8 cellular contexts compared by ENCODE assay signal in the genomic region with DNA sequence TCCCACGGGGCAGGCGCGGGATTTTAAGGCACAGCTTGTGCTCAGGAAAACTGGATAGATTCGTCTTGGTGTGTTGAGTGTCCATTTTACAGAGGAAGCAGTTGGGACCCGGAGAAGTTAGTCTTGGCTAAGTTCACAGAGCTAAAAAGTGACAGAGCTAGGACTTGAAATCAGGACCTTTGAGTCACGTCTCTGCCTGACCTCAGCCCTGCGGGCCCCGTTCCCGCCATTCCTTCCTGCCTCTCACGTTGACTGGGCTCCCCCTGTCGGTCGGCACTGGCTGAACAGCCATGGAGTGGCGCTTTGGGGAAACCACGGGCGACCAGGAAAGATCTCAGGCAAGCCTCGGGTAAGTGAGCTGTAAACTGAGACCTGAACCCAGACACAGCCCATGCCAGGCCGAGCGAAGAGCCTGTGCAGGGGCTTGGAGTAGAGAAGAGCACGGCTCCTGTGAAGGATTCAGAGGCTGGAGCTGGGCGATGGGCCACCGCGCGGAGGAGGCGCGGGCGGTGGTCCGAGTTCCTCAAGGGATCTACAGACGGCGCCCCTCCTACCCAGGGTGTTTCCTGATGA. TPM values are rescaled to one million over a fixed set of nuclear protein-coding genes. Genes with fewer than 3 reads are reported as not detected.
DNase-seq lines count a peak whose midpoint lies in the region; ATAC-seq, FAIRE-seq and TF ChIP-seq lines count a peak whose summit lies in the region.

No MANE protein-coding gene starts in this region.

- H3K4me1 ChIP-seq in pancreas: peaks cover 0 to 14% (median 5%) of the 10 kb centered on the region in 3 donors
- H3K4me1 ChIP-seq in thyroid gland: peaks cover 0 to 13% of the 10 kb centered on the region in 2 donors

- TF ChIP-seq CTCF in RWPE1 (conservative IDR thresholded peaks at IDR 0.05; ENCODE audit: low read depth) (peak; percentile 89), pancreas (IDR thresholded peaks at IDR 0.05) (peak; percentile 75 to 91 (median 82)), thyroid gland (IDR thresholded peaks at IDR 0.05) (peak; percentile 84 to 97 (median 96))

- CTCF ChIA-PET in RWPE1 (lab: Yijun Ruan, JAX): interaction anchor here (0.5 to 1.6 kb wide), 30 partner anchors 10 to 1831 kb away, joined by 3 to 21 read pairs (median 3); no protein-coding TSS in a partner anchor

- POLR2A ChIA-PET in RWPE1 (lab: Yijun Ruan, JAX; ENCODE audit: low non-redundant PET): no interaction called here

- peak overlapping the region in 2 of 4 donors; percentile 16 to 39 for H3K4me3 ChIP-seq in pancreas
- peak overlapping the region in 2 of 3 donors; percentile 5 to 22 for H3K4me3 ChIP-seq in thyroid gland (replicated peaks in 1 of 3)

- H3K27me3 ChIP-seq in pancreas (no peaks in the 10 kb centered on the region), thyroid gland (no peaks in the 10 kb centered on the region)

- peak; percentile 60 for DNase-seq in NK-92 treated with Interleukin-12 subunit alpha and Interleukin-12 subunit beta, amount 100 ng/mL, for 24 hours (lab: John Stamatoyannopoulos, UW)
- DNase-seq in NK-92 (lab: John Stamatoyannopoulos, UW; ENCODE audit: unreplicated experiment) (no peak), RWPE1 (ENCODE audit: low spot score) (peak; percentile 83), head of caudate nucleus (peak; percentile 70 to 95 (median 88)), pancreas (peak; percentile 80 to 96 (median 90)), thyroid gland (peak; percentile 82 to 88)
- DNase-seq in activated naive CD4-positive, alpha-beta T cell treated with Interleukin-2 at 50 U/mL for 16 hours: peak; percentile 86

- H3K36me3 ChIP-seq in pancreas (no peaks in the 10 kb centered on the region), thyroid gland (no peaks in the 10 kb centered on the region)

- no peak for TF ChIP-seq POLR2A in thyroid gland (IDR thresholded peaks at IDR 0.05)

- WGBS in pancreas, 2 donors: 18 to 21% methylated on average over 29 of the region's 29 CpGs
- WGBS in thyroid gland, 2 donors: 14 to 19% methylated on average over 24 to 29 of the region's 29 CpGs

- peak; percentile 61 for ATAC-seq in HG03175 (IDR thresholded peaks at IDR 0.05; ENCODE audit: unreplicated experiment)
- ATAC-seq in pancreas: peak; percentile 89 to 98 (median 95)

- intact Hi-C loops in head of caudate nucleus (cut with DNase I) (loop anchor here (5.0 kb wide), 2 partner anchors 255 to 350 kb away; no protein-coding TSS in a partner anchor), pancreas (cut with DNase I) (loop anchor here in 1 of 3 donors (10.0 kb wide), 1 partner anchor 257 kb away; no protein-coding TSS in a partner anchor), thyroid gland (cut with DNase I) (loop anchor here (5.0 to 10.0 kb wide), 3 partner anchors 255 to 427 kb away; no protein-coding TSS in a partner anchor)

- H3K9me3 ChIP-seq in pancreas (no peaks in the 10 kb centered on the region), thyroid gland (no peaks in the 10 kb centered on the region)

- H3K27ac ChIP-seq in RWPE1 (no peak overlapping the region), pancreas (peak overlapping the region in 2 of 4 donors; percentile 30 to 40), thyroid gland (no peak overlapping the region)

- no peak for FAIRE-seq in pancreas (lab: Jason Lieb, UNC)

RNA-seq across cellular contexts. Expression of a gene that starts 54.1 kb away (rescaled TPM):
- total RNA-seq in pancreas (1 to 10 TPM; 2.6 to 9.3 (median 6.2) TPM), thyroid gland (10 to 100 TPM in 3 of 4 donors, 1 to 10 TPM in 1; 7.3 to 31.5 (median 10.7) TPM)
- 10 to 100 TPM in 1 of 2 donors, 1 to 10 TPM in 1; 5.4 to 30.5 TPM for polyA plus RNA-seq in pancreas
